1 cellular context compared by ENCODE assay signal in the genomic region with DNA sequence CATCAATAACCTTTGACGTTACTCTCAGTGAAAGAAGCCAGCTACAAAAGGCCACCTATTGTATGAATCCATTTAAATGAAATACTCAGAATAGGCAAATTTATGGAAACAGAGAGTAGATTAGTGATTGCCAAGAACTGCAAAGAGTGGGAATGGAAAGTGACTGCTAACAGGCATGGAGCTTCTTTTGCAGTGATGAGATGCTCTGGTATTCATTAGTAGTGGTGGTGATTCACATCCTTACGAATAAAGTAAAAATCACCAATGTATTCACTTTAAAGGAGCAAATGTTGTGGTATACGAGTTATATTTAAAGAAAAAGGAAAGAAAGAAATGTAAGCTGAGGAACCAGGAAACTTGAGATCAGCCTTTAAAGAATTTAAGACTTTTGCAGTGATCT.
A peak's percentile ranks its signal among the peaks of the same experiment; 100 is the strongest.
TF ChIP-seq lines count a peak whose summit lies in the region.

No MANE protein-coding gene starts in this region.

TF ChIP-seq in SK-N-SH, 30 proteins besides CTCF, POLR2A, EP300 and RAD21 (continued from another document):
- TF ChIP-seq SIN3A (IDR thresholded peaks at IDR 0.05; ENCODE audit: borderline replicate concordance, low read depth, low read length) (no peak), RCOR1 (IDR thresholded peaks at IDR 0.05; ENCODE audit: low read length) (no peak), PBX3 (IDR thresholded peaks at IDR 0.05) (peak; percentile 45; the same call in 1 of the 2 replicates), SMC3 (IDR thresholded peaks at IDR 0.05; ENCODE audit: low read depth, low read length) (no peak)
TF ChIP-seq in SK-N-SH: peak in this region for 5.
